Comparison of ENCODE assay signal across 15 cellular contexts in the genomic region with DNA sequence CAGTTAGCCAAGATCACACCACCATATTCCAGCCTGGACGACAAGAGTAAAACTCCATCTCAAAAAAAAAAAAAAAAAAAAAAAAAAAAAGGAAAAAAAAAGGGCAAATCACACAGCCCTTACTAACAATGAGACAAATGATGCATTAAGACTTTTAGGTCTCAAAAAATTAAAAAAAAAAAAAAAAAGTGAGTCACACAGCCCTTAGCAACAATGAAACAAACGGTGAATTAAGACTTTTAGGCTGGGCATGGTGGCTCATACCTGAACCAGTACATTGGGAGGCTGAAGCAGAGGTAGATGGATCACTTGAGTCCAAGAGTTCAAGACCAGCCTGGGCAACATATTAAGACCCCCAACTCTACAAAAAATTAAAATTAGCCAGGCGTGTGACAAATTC. TPM values are rescaled to one million over a fixed set of nuclear protein-coding genes. Genes with fewer than 3 reads are reported as not detected.
"Had no signal": no experiment of that assay in that cellular context is flagged by ENCODE, and none has a peak within 500 bp of the region (broad histone marks: within the 10 kb centered on the region; RNA-seq: fewer than 3 reads in every experiment).

No MANE protein-coding gene starts in this region.

- DNase-seq: activated CD4-positive, alpha-beta T cell treated with anti-CD3 and anti-CD28 coated beads, Interleukin-2, amount 50 U/mL, for 1 hour; activated CD8-positive, alpha-beta T cell treated with anti-CD3 and anti-CD28 coated beads, Interleukin-2, amount 10 ng/mL, durations not matched to agents 7 days and 5 days; activated gamma-delta T cell treated with Interleukin-2 at 50 U/mL for 16 hours; heart left ventricle; islet precursor cell; left colon; mesenchymal stem cell; right cardiac atrium; stimulated activated CD4-positive, alpha-beta T cell treated with anti-CD3 and anti-CD28 coated beads, Interleukin-1b, Interleukin-23, amount 100 ng/mL, for 48 hours; upper lobe of left lung had no signal

- H3K4me3 Mint-ChIP-seq: activated CD8-positive, alpha-beta T cell treated with anti-CD3 and anti-CD28 coated beads, Interleukin-2, amount 10 ng/mL, durations not matched to agents 7 days and 5 days; activated naive CD8-positive, alpha-beta T cell; activated T-helper 1 cell treated with anti-CD3 and anti-CD28 coated beads, Interleukin-12 subunit alpha, Interleukin-12 subunit beta, Interleukin-2, Interleukin-4 antibody, amounts not matched to agents 30 ng/mL and 10 ng/mL and 1 ng/mL, durations not matched to agents 14 hours and 24 hours and 36 hours; nephron had no signal

- H3K36me3 Mint-ChIP-seq: activated naive CD8-positive, alpha-beta T cell had no signal

- H3K27me3 Mint-ChIP-seq: activated naive CD8-positive, alpha-beta T cell had no signal

- ATAC-seq: activated CD8-positive, alpha-beta T cell treated with anti-CD3 and anti-CD28 coated beads, Interleukin-2, amount 10 ng/mL, durations not matched to agents 7 days and 5 days; heart left ventricle; left colon; right cardiac atrium had no signal

- H3K9me3 Mint-ChIP-seq: activated T-helper 1 cell treated with anti-CD3 and anti-CD28 coated beads, Interleukin-12 subunit alpha, Interleukin-12 subunit beta, Interleukin-2, Interleukin-4 antibody, amounts not matched to agents 30 ng/mL and 10 ng/mL and 1 ng/mL, durations not matched to agents 14 hours and 24 hours and 36 hours; nephron had no signal

- H3K27ac Mint-ChIP-seq: activated CD8-positive, alpha-beta T cell treated with anti-CD3 and anti-CD28 coated beads, Interleukin-2, amount 10 ng/mL, durations not matched to agents 7 days and 5 days; activated naive CD8-positive, alpha-beta T cell; activated T-helper 1 cell treated with anti-CD3 and anti-CD28 coated beads, Interleukin-12 subunit alpha, Interleukin-12 subunit beta, Interleukin-2, Interleukin-4 antibody, amounts not matched to agents 30 ng/mL and 10 ng/mL and 1 ng/mL, durations not matched to agents 14 hours and 24 hours and 36 hours; nephron had no signal

- H3K4me1 Mint-ChIP-seq: nephron had no signal

RNA-seq across cellular contexts. Expression of a gene that starts 49.6 kb away (rescaled TPM):
- total RNA-seq: astrocyte, fibroblast of villous mesenchyme, right cardiac atrium had no signal
